Comparison of ENCODE assay signal across 15 cellular contexts in the genomic region with DNA sequence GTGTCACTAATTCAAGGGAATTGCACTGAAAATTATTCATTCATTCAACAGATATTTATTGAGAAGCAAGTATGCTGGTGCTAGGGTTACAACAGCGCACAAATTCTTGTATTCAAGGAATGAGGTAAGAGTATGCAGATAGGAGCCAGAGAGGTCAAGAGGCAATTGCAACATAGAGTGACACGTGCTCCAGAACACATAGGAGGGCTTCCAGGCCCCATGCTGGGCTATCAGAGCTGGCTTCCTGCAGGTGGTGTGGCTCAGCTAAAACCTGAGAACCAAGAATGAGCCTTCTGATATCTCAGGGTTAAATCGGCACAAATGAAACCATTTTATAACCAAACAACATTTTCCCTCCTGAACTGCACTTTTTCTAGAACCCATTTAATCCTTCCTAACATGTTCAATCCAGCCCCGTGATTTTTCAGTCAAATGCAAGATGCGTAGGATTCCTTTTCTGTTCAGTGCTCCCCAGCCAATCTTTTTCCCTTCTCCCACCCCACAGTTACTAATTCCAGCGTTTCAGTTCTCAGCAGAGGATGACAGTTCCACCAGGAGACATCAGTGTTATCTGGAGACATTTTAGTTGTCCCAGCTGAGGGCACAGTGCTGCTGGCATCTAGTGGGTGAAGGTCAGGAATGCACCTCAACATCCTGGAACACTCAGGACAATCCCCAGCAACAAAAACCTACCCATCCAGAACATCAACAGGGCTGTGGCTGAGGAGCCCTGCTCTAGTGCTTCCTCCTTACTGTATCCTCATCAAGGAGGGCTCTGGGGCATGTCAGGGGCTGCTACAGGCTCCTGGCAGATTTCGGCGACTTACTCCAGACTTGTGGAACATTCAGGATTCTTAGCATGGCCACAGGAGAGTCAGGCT. TPM values are rescaled to one million over a fixed set of nuclear protein-coding genes. Genes with fewer than 3 reads are reported as not detected.
DNase-seq lines count a peak whose midpoint lies in the region; ATAC-seq, FAIRE-seq and TF ChIP-seq lines count a peak whose summit lies in the region.
"Had no signal": no experiment of that assay in that cellular context is flagged by ENCODE, and none has a peak within 500 bp of the region (broad histone marks: within the 10 kb centered on the region; RNA-seq: fewer than 3 reads in every experiment).

No MANE protein-coding gene starts in this region.

- peaks cover 21% of the 10 kb centered on the region for H3K27me3 Mint-ChIP-seq in T-helper 2 cell treated with Interferon-gamma antibody and Interleukin-4, amounts not matched to agents 5 μg/mL and 100 μg/mL, for 36 hours (ENCODE audit: low read depth)

- FAIRE-seq in frontal cortex (lab: Jason Lieb, UNC) = no peak
- FAIRE-seq: astrocyte, urothelium cell line had no signal

- no peaks in the 10 kb centered on the region for H3K36me3 Mint-ChIP-seq in T-helper 2 cell treated with Interferon-gamma antibody and Interleukin-4, amounts not matched to agents 5 μg/mL and 100 μg/mL, for 36 hours (ENCODE audit: low read depth)

- peak; percentile 17 for DNase-seq in NK-92 treated with Interleukin-12 subunit alpha and Interleukin-12 subunit beta, amount 100 ng/mL, for 24 hours (lab: John Stamatoyannopoulos, UW)
- no peak for DNase-seq in NK-92 (lab: John Stamatoyannopoulos, UW; ENCODE audit: unreplicated experiment)
- DNase-seq in NCI-H510A treated with DMSO at 0.1 percent for 48 hours (lab: John Stamatoyannopoulos, UW) = peak; percentile 44
- peak; percentile 51 for DNase-seq in epithelial cell of esophagus (ENCODE audit: low read depth)
- no peak for DNase-seq in omental fat pad (ENCODE audit: low spot score)
- DNase-seq in T-helper 2 cell treated with Interferon-gamma antibody and Interleukin-4, amounts not matched to agents 5 μg/mL and 100 μg/mL, for 36 hours (ENCODE audit: low spot score) = no peak
- DNase-seq in NCI-H2227 (lab: John Stamatoyannopoulos, UW; ENCODE audit: unreplicated experiment) = no peak
- DNase-seq in frontal cortex (ENCODE audit: low spot score in 2 of 2) = no peak
- DNase-seq: 8988T; activated CD8-positive, alpha-beta memory T cell treated with anti-CD3 and anti-CD28 coated beads, Interleukin-2, amount 50 U/mL, for 4 hours; DMS 273 treated with DMSO at 0.1 percent for 48 hours; KG1 had no signal

- TF ChIP-seq CTCF in epithelial cell of esophagus (IDR thresholded peaks at IDR 0.05; ENCODE audit: insufficient read depth, low read depth, low read length, missing control alignments) (no peak), omental fat pad (IDR thresholded peaks at IDR 0.05) (no peak)

- ATAC-seq in omental fat pad (ENCODE audit: low FRiP score) = peak; percentile 55

- peaks cover 5% of the 10 kb centered on the region for H3K4me1 Mint-ChIP-seq in T-helper 2 cell treated with Interferon-gamma antibody and Interleukin-4, amounts not matched to agents 5 μg/mL and 100 μg/mL, for 36 hours (ENCODE audit: low read depth)

- no peaks in the 10 kb centered on the region for H3K9me3 Mint-ChIP-seq in T-helper 2 cell treated with Interferon-gamma antibody and Interleukin-4, amounts not matched to agents 5 μg/mL and 100 μg/mL, for 36 hours

- no peak overlapping the region for H3K4me3 ChIP-seq in epithelial cell of esophagus (ENCODE audit: low read length)

- no peak overlapping the region for H3K27ac Mint-ChIP-seq in T-helper 2 cell treated with Interferon-gamma antibody and Interleukin-4, amounts not matched to agents 5 μg/mL and 100 μg/mL, for 36 hours

- H3K4me3 Mint-ChIP-seq in T-helper 2 cell treated with Interferon-gamma antibody and Interleukin-4, amounts not matched to agents 5 μg/mL and 100 μg/mL, for 36 hours = no peak overlapping the region

RNA-seq across cellular contexts. Expression of a gene that starts 13.3 kb away (rescaled TPM):
- total RNA-seq in omental fat pad = 10 to 100 TPM in 3 of 4 donors, 1 to 10 TPM in 1; 6.8 to 17.8 (median 12.8) TPM
- total RNA-seq in frontal cortex = 0.41 TPM
- total RNA-seq: astrocyte, renal cortical epithelial cell had no signal

RNA-seq across cellular contexts. Expression of a gene that starts 23.0 kb away (rescaled TPM):
- 1 to 10 TPM in 2 of 4 donors, under 1 TPM in 2; 0.16 to 5.2 (median 0.78) TPM for total RNA-seq in omental fat pad
- total RNA-seq in frontal cortex = under 0.01 TPM
- total RNA-seq: astrocyte, renal cortical epithelial cell had no signal

RNA-seq across cellular contexts. Expression of a gene that starts 39.9 kb away (rescaled TPM):
- total RNA-seq in omental fat pad = 1 to 10 TPM; 1.3 to 5.4 (median 4.1) TPM
- total RNA-seq in frontal cortex = 0.41 TPM
- total RNA-seq: astrocyte, renal cortical epithelial cell had no signal

Comparison
In these comparisons a context has a peak if more than half of its experiments do, and no peak if none do; other contexts are left out.
1. DNase-seq: peak in NK-92 treated with Interleukin-12 subunit alpha and Interleukin-12 subunit beta, amount 100 ng/mL, for 24 hours (single experiment), NCI-H510A treated with DMSO at 0.1 percent for 48 hours (single experiment) and epithelial cell of esophagus (single experiment); none in NK-92 (single experiment), omental fat pad (single experiment), T-helper 2 cell treated with Interferon-gamma antibody and Interleukin-4, amounts not matched to agents 5 μg/mL and 100 μg/mL, for 36 hours (single experiment), NCI-H2227 (single experiment) and frontal cortex (0 of 2).